ENCODE assay signal across 1 cellular context in genomic region chr10:45071043-45071813, GRCh38.
TF ChIP-seq lines count a peak whose summit lies in the region.

No MANE protein-coding gene starts in this region.

TF ChIP-seq in K562, 482 proteins besides CTCF, POLR2A, EP300 and RAD21 (continued from another document):
- TF ChIP-seq NUFIP1 (IDR thresholded peaks at IDR 0.05; ENCODE audit: partially characterized antibody) (no peak), FOSL1 (tag; conservative IDR thresholded peaks at IDR 0.05) (peak; percentile 28; the same call in 1 of the 2 replicates), BCL6 (CRISPR knock-in tag; IDR thresholded peaks at IDR 0.05) (no peak), FOXK2 (conservative IDR thresholded peaks at IDR 0.05 in 1 of 2, IDR thresholded peaks at IDR 0.05 in 1 of 2; ENCODE audit: low read depth in 2 of 2) (no peak), PHF20 (IDR thresholded peaks at IDR 0.05; ENCODE audit: partially characterized antibody) (no peak), ZNF41 (CRISPR knock-in tag; conservative IDR thresholded peaks at IDR 0.05) (no peak)
